11 cellular contexts compared by ENCODE assay signal in genomic region chr1:166685200-166685599, GRCh38.
"Had no signal": no experiment of that assay in that cellular context is flagged by ENCODE, and none has a peak within 500 bp of the region (broad histone marks: within the 10 kb centered on the region; RNA-seq: fewer than 3 reads in every experiment).

No MANE protein-coding gene starts in this region.

- ATAC-seq: GM23338, HCT116 had no signal

- H3K4me3 ChIP-seq: GM23248, GM23338, HAP-1 had no signal

- FAIRE-seq: H1, H54 had no signal

- DNase-seq: GM23248, GOT3, H7, H9, HCEC 1CT, HFFc6 had no signal

- H3K9ac ChIP-seq: GM23248 had no signal

- H2AFZ ChIP-seq: GM23248, GM23338 had no signal

- H3K36me3 ChIP-seq: HAP-1 had no signal

- H3K9me3 ChIP-seq: HAP-1 had no signal

- H3K4me2 ChIP-seq: GM23338 had no signal

- H3K27ac ChIP-seq: GM23248 had no signal

- H3K4me1 ChIP-seq: HAP-1 had no signal
